In genomic region chr4:103482471-103482870, GRCh38 we compare ENCODE assay signal across 18 cellular contexts.
DNase-seq lines count a peak whose midpoint lies in the region; ATAC-seq, FAIRE-seq and TF ChIP-seq lines count a peak whose summit lies in the region.
"Had no signal": no experiment of that assay in that cellular context is flagged by ENCODE, and none has a peak within 500 bp of the region (broad histone marks: within the 10 kb centered on the region; RNA-seq: fewer than 3 reads in every experiment).

No MANE protein-coding gene starts in this region.

- H3K27ac ChIP-seq in MM.1S (ENCODE audit: low read length): no peak overlapping the region
- no peak overlapping the region for H3K27ac ChIP-seq in pancreas
- H3K27ac ChIP-seq in effector memory CD4-positive, alpha-beta T cell (ENCODE audit: insufficient read depth, low read length, poor library complexity, severe bottlenecking): no peak overlapping the region
- H3K27ac ChIP-seq: 22Rv1; A549; BLaER1 treated with 17β-estradiol and CSF1 and Interleukin-3, amounts not matched to agents 10 nM and 100 nM had no signal

- no peak for FAIRE-seq in pancreas (lab: Jason Lieb, UNC)
- FAIRE-seq: A549, HepG2 had no signal

- H3K4me1 ChIP-seq in MM.1S (ENCODE audit: low read length) (no peaks in the 10 kb centered on the region), pancreas (no peaks in the 10 kb centered on the region)
- H3K4me1 ChIP-seq in effector memory CD4-positive, alpha-beta T cell (ENCODE audit: control insufficient read depth, insufficient read depth, low read length, poor library complexity, severe bottlenecking): no peaks in the 10 kb centered on the region
- H3K4me1 ChIP-seq: A549; BLaER1 treated with 17β-estradiol and CSF1 and Interleukin-3, amounts not matched to agents 10 nM and 100 nM; HAP-1 had no signal

- H3K9ac ChIP-seq in MM.1S (ENCODE audit: low read length): no peak overlapping the region
- H3K9ac ChIP-seq: BLaER1 treated with 17β-estradiol and CSF1 and Interleukin-3, amounts not matched to agents 10 nM and 100 nM had no signal

- DNase-seq in AG09319 (ENCODE audit: extremely low read depth, low read depth): peak; percentile 43
- DNase-seq in MM.1S: no peak
- peak; percentile 19 for DNase-seq in fibroblast of gingiva (ENCODE audit: low read depth)
- peak; percentile 18 for DNase-seq in fibroblast of the conjunctiva (ENCODE audit: low read depth)
- no peak for DNase-seq in NCI-H1417 (lab: John Stamatoyannopoulos, UW)
- no peak for DNase-seq in pancreas
- no peak for DNase-seq in effector memory CD4-positive, alpha-beta T cell
- DNase-seq: CD4-positive, CD25-positive, alpha-beta regulatory T cell; CD8-positive, alpha-beta memory T cell; COR-L47; DMS79; GDM1 had no signal

- H3K27me3 ChIP-seq in MM.1S (replicated peaks; ENCODE audit: insufficient read depth, low read length) (no peaks in the 10 kb centered on the region), pancreas (no peaks in the 10 kb centered on the region)
- H3K27me3 ChIP-seq in effector memory CD4-positive, alpha-beta T cell (replicated peaks; ENCODE audit: control insufficient read depth, insufficient read depth, low read length, poor library complexity, severe bottlenecking): no peaks in the 10 kb centered on the region
- H3K27me3 ChIP-seq: BLaER1 treated with 17β-estradiol and CSF1 and Interleukin-3, amounts not matched to agents 10 nM and 100 nM had no signal

- H3K36me3 ChIP-seq in MM.1S (replicated peaks; ENCODE audit: insufficient read depth, low read length) (no peaks in the 10 kb centered on the region), pancreas (no peaks in the 10 kb centered on the region)
- H3K36me3 ChIP-seq in effector memory CD4-positive, alpha-beta T cell (ENCODE audit: control insufficient read depth, insufficient read depth, low read length): no peaks in the 10 kb centered on the region
- H3K36me3 ChIP-seq: BLaER1 treated with 17β-estradiol and CSF1 and Interleukin-3, amounts not matched to agents 10 nM and 100 nM; HAP-1 had no signal

- H3K9me3 ChIP-seq in MM.1S (replicated peaks; ENCODE audit: insufficient read depth, low read length): no peaks in the 10 kb centered on the region
- H3K9me3 ChIP-seq in pancreas: no peaks in the 10 kb centered on the region
- H3K9me3 ChIP-seq in effector memory CD4-positive, alpha-beta T cell (ENCODE audit: control insufficient read depth, low read length): no peaks in the 10 kb centered on the region
- H3K9me3 ChIP-seq: A549; BLaER1 treated with 17β-estradiol and CSF1 and Interleukin-3, amounts not matched to agents 10 nM and 100 nM; HAP-1 had no signal

- intact Hi-C loops in pancreas (cut with DNase I): no loop called here

- H3F3A ChIP-seq in MM.1S (ENCODE audit: insufficient read depth, low read length): no peaks in the 10 kb centered on the region

- 0 out of 2 replicates have a peak overlapping the region, but pooled peaks have one; percentile 7 for H2AFZ ChIP-seq in MM.1S (ENCODE audit: low read length)

- H4K20me1 ChIP-seq in MM.1S (ENCODE audit: insufficient read depth, low read length): no peaks in the 10 kb centered on the region
- H4K20me1 ChIP-seq: BLaER1 treated with 17β-estradiol and CSF1 and Interleukin-3, amounts not matched to agents 10 nM and 100 nM had no signal

- H3K9me2 ChIP-seq in MM.1S (replicated peaks; ENCODE audit: insufficient read depth, low read length): no peaks in the 10 kb centered on the region

- no peak for TF ChIP-seq CTCF in AG09319 (IDR thresholded peaks at IDR 0.05; ENCODE audit: low read depth, low read length)
- TF ChIP-seq CTCF in MM.1S (IDR thresholded peaks at IDR 0.05; ENCODE audit: low read length): no peak
- no peak for TF ChIP-seq CTCF in pancreas (IDR thresholded peaks at IDR 0.05)

- no peak overlapping the region for H3K4me3 ChIP-seq in MM.1S (ENCODE audit: low read length)
- no peak overlapping the region for H3K4me3 ChIP-seq in pancreas
- no peak overlapping the region for H3K4me3 ChIP-seq in effector memory CD4-positive, alpha-beta T cell (ENCODE audit: insufficient read depth, low read depth, low read length, poor library complexity, severe bottlenecking)
- H3K4me3 ChIP-seq: A549; BLaER1 treated with 17β-estradiol and CSF1 and Interleukin-3, amounts not matched to agents 10 nM and 100 nM; HAP-1 had no signal

- no peak overlapping the region for H3K4me2 ChIP-seq in MM.1S (ENCODE audit: low read depth, low read length)
- H3K4me2 ChIP-seq: A549; BLaER1 treated with 17β-estradiol and CSF1 and Interleukin-3, amounts not matched to agents 10 nM and 100 nM had no signal

- WGBS in pancreas, 2 donors: 26 to 30% methylated on average over 3 of the region's 3 CpGs

- H3K79me2 ChIP-seq in MM.1S (ENCODE audit: low read length): no peaks in the 10 kb centered on the region

- ATAC-seq in pancreas: no peak
- no peak for ATAC-seq in GM18870 (IDR thresholded peaks at IDR 0.05; ENCODE audit: unreplicated experiment)
- ATAC-seq: A549 had no signal

Comparison
In these comparisons a context has a peak if more than half of its experiments do, and no peak if none do; other contexts are left out.
1. DNase-seq: peak in AG09319 (single experiment), fibroblast of gingiva (single experiment) and fibroblast of the conjunctiva (single experiment); none in MM.1S (single experiment), NCI-H1417 (0 of 3), pancreas (0 of 6) and effector memory CD4-positive, alpha-beta T cell (0 of 3).